In the genomic region with DNA sequence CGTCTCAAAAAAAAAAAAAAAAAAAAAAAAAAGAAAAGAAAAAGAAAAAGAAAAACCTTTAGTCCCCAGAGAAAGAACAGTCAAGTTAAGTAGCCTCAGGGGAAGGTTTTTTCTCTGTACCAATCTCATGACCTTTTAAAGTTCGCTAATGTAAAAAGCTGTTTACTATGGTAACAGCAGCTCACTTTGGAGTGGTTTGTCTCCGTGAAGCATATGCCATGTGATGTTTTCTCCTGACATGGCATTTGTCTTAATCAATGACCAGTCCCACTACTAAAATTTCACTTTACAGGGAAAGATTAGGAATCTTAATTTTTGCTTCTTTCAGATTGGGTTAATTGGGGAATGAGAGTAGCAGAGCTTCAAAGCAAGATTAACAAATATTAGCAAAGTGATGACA, we compare ENCODE assay signal across 18 cellular contexts. TPM values are rescaled to one million over a fixed set of nuclear protein-coding genes. Genes with fewer than 3 reads are reported as not detected.
DNase-seq lines count a peak whose midpoint lies in the region; ATAC-seq and TF ChIP-seq lines count a peak whose summit lies in the region.
"Had no signal": no experiment of that assay in that cellular context is flagged by ENCODE, and none has a peak within 500 bp of the region (broad histone marks: within the 10 kb centered on the region; RNA-seq: fewer than 3 reads in every experiment).

No MANE protein-coding gene starts in this region.

- peaks cover 13% of the 10 kb centered on the region for H3K27me3 Mint-ChIP-seq in activated B cell treated with CpG ODN at 0.5 μM for 24 hours

- H3K4me3 Mint-ChIP-seq in activated B cell treated with CpG ODN at 0.5 μM for 24 hours: no peak overlapping the region
- H3K4me3 Mint-ChIP-seq: CD4-positive, alpha-beta T cell; H9; IgD-negative memory B cell had no signal

- ATAC-seq in activated B cell treated with CpG ODN at 0.5 μM for 24 hours (ENCODE audit: low read depth) (peak; percentile 46), HG03159 (IDR thresholded peaks at IDR 0.05; ENCODE audit: unreplicated experiment) (no peak)
- ATAC-seq: HepG2 had no signal

- CTCF ChIA-PET in activated B cell treated with CpG ODN at 0.5 μM for 24 hours (lab: Charles Lee): no interaction called here

- POLR2A ChIA-PET in activated B cell treated with CpG ODN at 0.5 μM for 24 hours (lab: Charles Lee): interaction anchor here (0.7 kb wide), 1 partner anchor 42 kb away, joined by 6 read pairs; no protein-coding TSS in a partner anchor

- no peak overlapping the region for H3K27ac Mint-ChIP-seq in activated B cell treated with CpG ODN at 0.5 μM for 24 hours
- H3K27ac Mint-ChIP-seq: CD4-positive, alpha-beta T cell; H9; IgD-negative memory B cell had no signal

- H3K9me3 Mint-ChIP-seq in activated B cell treated with CpG ODN at 0.5 μM for 24 hours: no peaks in the 10 kb centered on the region
- H3K9me3 Mint-ChIP-seq: CD4-positive, alpha-beta T cell; H9; IgD-negative memory B cell had no signal

- TF ChIP-seq CTCF in activated B cell treated with CpG ODN at 0.5 μM for 24 hours (IDR thresholded peaks at IDR 0.05): no peak

- H3K36me3 Mint-ChIP-seq in activated B cell treated with CpG ODN at 0.5 μM for 24 hours (ENCODE audit: low read depth): no peaks in the 10 kb centered on the region
- H3K36me3 Mint-ChIP-seq: IgD-negative memory B cell had no signal

- intact Hi-C loops in activated B cell treated with CpG ODN at 0.5 μM for 24 hours (cut with micrococcal nuclease): no loop called here

- peaks cover 9% of the 10 kb centered on the region for H3K4me1 Mint-ChIP-seq in activated B cell treated with CpG ODN at 0.5 μM for 24 hours

- DNase-seq in activated B cell treated with CpG ODN at 0.5 μM for 24 hours: no peak
- DNase-seq in foreskin melanocyte: peak; percentile 71
- peak; percentile 23 for DNase-seq in renal cortical epithelial cell (ENCODE audit: low read depth)
- DNase-seq in activated CD4-positive, alpha-beta T cell treated with anti-CD3 and anti-CD28 coated beads, Interleukin-2, amount 50 U/mL, for 48 hours: no peak
- no peak for DNase-seq in D341Med (ENCODE audit: low spot score)
- DNase-seq in NCI-H1048 (lab: John Stamatoyannopoulos, UW): no peak
- DNase-seq: ACHN; BE2C; Caco-2; CD4-positive, alpha-beta T cell; DMS153; DMS79; GDM1; H9 had no signal

RNA-seq across cellular contexts. Expression of gene RNF212B, which starts 4.3 kb away (rescaled TPM):
- total RNA-seq in activated B cell treated with CpG ODN at 0.5 μM for 24 hours (not detected in 2 replicates), renal cortical epithelial cell (0.35 TPM in 1 of 2 replicates, not detected in the other)
- total RNA-seq: Caco-2; CD4-positive, alpha-beta T cell; Daoy; HepG2 had no signal

RNA-seq across cellular contexts. Expression of gene HOMEZ, which starts 43.9 kb away (rescaled TPM):
- total RNA-seq in activated B cell treated with CpG ODN at 0.5 μM for 24 hours: 10.8 and 11.5 TPM in 2 replicates
- total RNA-seq in renal cortical epithelial cell: 7.8 and 15.0 TPM in 2 replicates

RNA-seq across cellular contexts. Expression of gene SLC7A8, which starts 58.6 kb away (rescaled TPM):
- total RNA-seq in activated B cell treated with CpG ODN at 0.5 μM for 24 hours (0.76 and 1.8 TPM in 2 replicates), renal cortical epithelial cell (under 0.01 and 1.1 TPM in 2 replicates)
- total RNA-seq: HepG2 had no signal

Comparison
In these comparisons a context has a peak if more than half of its experiments do, and no peak if none do; other contexts are left out.
1. DNase-seq: peak in foreskin melanocyte (single experiment) and renal cortical epithelial cell (single experiment); none in activated B cell treated with CpG ODN at 0.5 μM for 24 hours (single experiment), activated CD4-positive, alpha-beta T cell treated with anti-CD3 and anti-CD28 coated beads, Interleukin-2, amount 50 U/mL, for 48 hours (0 of 2), D341Med (single experiment) and NCI-H1048 (single experiment).